ENCODE assay signal across 11 cellular contexts in the genomic region with DNA sequence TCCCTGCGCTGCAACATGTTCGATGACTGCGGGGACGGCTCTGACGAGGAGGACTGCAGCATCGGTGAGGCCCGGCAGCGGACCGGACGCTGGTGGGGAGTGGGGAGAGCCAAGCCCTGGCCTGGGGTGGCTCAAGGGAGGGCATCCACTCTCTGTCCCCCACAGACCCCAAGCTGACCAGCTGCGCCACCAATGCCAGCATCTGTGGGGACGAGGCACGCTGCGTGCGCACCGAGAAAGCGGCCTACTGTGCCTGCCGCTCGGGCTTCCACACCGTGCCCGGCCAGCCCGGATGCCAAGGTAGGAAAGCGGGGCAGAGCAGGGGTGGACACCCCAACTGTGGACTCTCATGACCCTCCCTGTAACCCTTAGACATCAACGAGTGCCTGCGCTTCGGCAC. TPM values are rescaled to one million over a fixed set of nuclear protein-coding genes. Genes with fewer than 3 reads are reported as not detected.
"Had no signal": no experiment of that assay in that cellular context is flagged by ENCODE, and none has a peak within 500 bp of the region (broad histone marks: within the 10 kb centered on the region; RNA-seq: fewer than 3 reads in every experiment).

No MANE protein-coding gene starts in this region.

- H3K9me3 Mint-ChIP-seq: HFFc6 had no signal

- H3K9me3 ChIP-seq: HAP-1 had no signal

- FAIRE-seq: K562 had no signal

- H3K4me1 ChIP-seq: HAP-1 had no signal

- DNase-seq: GOT3, H7, HFFc6, IMR-90, KG1 had no signal

- H3K27ac Mint-ChIP-seq: HFFc6 had no signal

- H3K27ac ChIP-seq: HL-60 had no signal

- H3K4me3 ChIP-seq: HAP-1, K562 had no signal

- H3K36me3 ChIP-seq: HAP-1 had no signal

- H3K4me3 Mint-ChIP-seq: HFFc6 had no signal

- ATAC-seq: HCT116, K562 had no signal

RNA-seq across cellular contexts. Expression of a gene that starts 45.8 kb away (rescaled TPM):
- total RNA-seq: H4 had no signal

RNA-seq across cellular contexts. Expression of a gene that starts 57.8 kb away (rescaled TPM):
- total RNA-seq: H4, H7, HFFc6, HT1080, IMR-90, K562 had no signal
- polyA plus RNA-seq: IMR-90, K562 had no signal
